Comparison of ENCODE assay signal across 19 cellular contexts in genomic region chr15:58243083-58243482, GRCh38.
DNase-seq lines count a peak whose midpoint lies in the region; ATAC-seq and TF ChIP-seq lines count a peak whose summit lies in the region.
"Had no signal": no experiment of that assay in that cellular context is flagged by ENCODE, and none has a peak within 500 bp of the region (broad histone marks: within the 10 kb centered on the region; RNA-seq: fewer than 3 reads in every experiment).

No MANE protein-coding gene starts in this region.

- no peaks in the 10 kb centered on the region for H3K27me3 Mint-ChIP-seq in stimulated activated naive B cell treated with anti-CD40 and anti-IgM and Interleukin-4, amounts not matched to agents 10 μg/mL and 1 μg/mL and 100 μg/mL, for 72 hours
- no peaks in the 10 kb centered on the region for H3K27me3 Mint-ChIP-seq in activated CD8-positive, alpha-beta T cell treated with anti-CD3 and anti-CD28 coated beads for 36 hours

- DNase-seq in right cardiac atrium (no peak), right atrium auricular region (ENCODE audit: low spot score) (no peak), NCI-H2107 (lab: John Stamatoyannopoulos, UW) (peak; percentile 48), NOMO-1 treated with DMSO at 0.1 percent for 48 hours (lab: John Stamatoyannopoulos, UW; ENCODE audit: unreplicated experiment) (peak; percentile 11)
- DNase-seq in stimulated activated naive B cell treated with anti-CD40 and anti-IgM and Interleukin-4, amounts not matched to agents 10 μg/mL and 1 μg/mL and 100 μg/mL, for 72 hours = no peak
- DNase-seq in activated CD8-positive, alpha-beta T cell treated with anti-CD3 and anti-CD28 coated beads for 36 hours = no peak
- DNase-seq in activated naive CD4-positive, alpha-beta T cell treated with anti-CD3 and anti-CD28 coated beads, Interleukin-2, amount 50 U/mL, for 72 hours (ENCODE audit: low spot score in 2 of 2) = no peak
- no peak for DNase-seq in stimulated activated CD8-positive, alpha-beta memory T cell treated with anti-CD3 and anti-CD28 coated beads, Interleukin-4, amount 100 ng/mL, for 48 hours
- DNase-seq: activated CD8-positive, alpha-beta memory T cell treated with anti-CD3 and anti-CD28 coated beads for 24 hours; Caco-2; H9; heart right ventricle; NCI-H526; spleen had no signal

- no peak for ATAC-seq in right cardiac atrium
- ATAC-seq in stimulated activated naive B cell treated with anti-CD40 and anti-IgM and Interleukin-4, amounts not matched to agents 10 μg/mL and 1 μg/mL and 100 μg/mL, for 72 hours (replicated peaks) = peak; percentile 61 to 68
- no peak for ATAC-seq in activated CD8-positive, alpha-beta T cell treated with anti-CD3 and anti-CD28 coated beads for 36 hours
- no peak for ATAC-seq in activated naive CD4-positive, alpha-beta T cell treated with anti-CD3 and anti-CD28 coated beads, Interleukin-2, amount 50 U/mL, for 72 hours
- ATAC-seq: esophagus mucosa, heart right ventricle had no signal

- H3K27ac Mint-ChIP-seq in stimulated activated naive B cell treated with anti-CD40 and anti-IgM and Interleukin-4, amounts not matched to agents 10 μg/mL and 1 μg/mL and 100 μg/mL, for 72 hours = peak overlapping the region; percentile 49
- no peak overlapping the region for H3K27ac Mint-ChIP-seq in activated CD8-positive, alpha-beta T cell treated with anti-CD3 and anti-CD28 coated beads for 36 hours
- no peak overlapping the region for H3K27ac Mint-ChIP-seq in activated naive CD4-positive, alpha-beta T cell treated with anti-CD3 and anti-CD28 coated beads, Interleukin-2, amount 50 U/mL, for 72 hours
- H3K27ac Mint-ChIP-seq: activated T-helper 2 cell treated with anti-CD3 and anti-CD28 coated beads, Interferon-gamma antibody, Interleukin-2, Interleukin-4, amounts not matched to agents 10 μg/mL and 5 μg/mL and 100 μg/mL, durations not matched to agents 14 hours and 24 hours and 36 hours; H9 had no signal

- POLR2A ChIA-PET in activated CD8-positive, alpha-beta T cell treated with anti-CD3 and anti-CD28 coated beads for 36 hours (lab: Charles Lee) = no interaction called here

- no peak for TF ChIP-seq CTCF in right atrium auricular region (IDR thresholded peaks at IDR 0.05)
- no peak for TF ChIP-seq CTCF in activated CD8-positive, alpha-beta T cell treated with anti-CD3 and anti-CD28 coated beads for 36 hours (IDR thresholded peaks at IDR 0.05)

- H3K9me3 ChIP-seq in right cardiac atrium (ENCODE audit: control insufficient read depth, low read length) = no peaks in the 10 kb centered on the region
- no peaks in the 10 kb centered on the region for H3K9me3 ChIP-seq in right atrium auricular region
- H3K9me3 ChIP-seq: ascending aorta, Caco-2, heart right ventricle, SJSA1, spleen had no signal

- CTCF ChIA-PET in activated CD8-positive, alpha-beta T cell treated with anti-CD3 and anti-CD28 coated beads for 36 hours (lab: Charles Lee) = interaction anchor here (0.6 to 2.5 kb wide), 2 partner anchors 15 to 138 kb away, joined by 3 to 8 read pairs; no protein-coding TSS in a partner anchor

- H3K36me3 ChIP-seq in right atrium auricular region = no peaks in the 10 kb centered on the region
- H3K36me3 ChIP-seq: ascending aorta, heart right ventricle, SJSA1, spleen had no signal

- H3K27ac ChIP-seq in right cardiac atrium (ENCODE audit: low read length) (peak overlapping the region; percentile 63), right atrium auricular region (no peak overlapping the region)
- H3K27ac ChIP-seq: ascending aorta, coronary artery, heart right ventricle, SJSA1, spleen had no signal

- H3K4me1 ChIP-seq in right cardiac atrium (ENCODE audit: control insufficient read depth, insufficient read depth, low read length) (peaks cover 9% of the 10 kb centered on the region), right atrium auricular region (peaks cover 0 to 36% of the 10 kb centered on the region in 2 donors)
- H3K4me1 ChIP-seq: Caco-2, SJSA1 had no signal

- H3K4me3 ChIP-seq in right cardiac atrium (ENCODE audit: low read length) (no peak overlapping the region), right atrium auricular region (no peak overlapping the region)
- H3K4me3 ChIP-seq: ascending aorta, coronary artery, heart right ventricle, SJSA1, spleen had no signal

- intact Hi-C loops in right cardiac atrium (cut with DNase I) = no loop called here
- intact Hi-C loops in activated CD8-positive, alpha-beta T cell treated with anti-CD3 and anti-CD28 coated beads for 36 hours (cut with micrococcal nuclease) = no loop called here

- no peaks in the 10 kb centered on the region for H3K27me3 ChIP-seq in right cardiac atrium (ENCODE audit: control insufficient read depth, insufficient read depth)
- H3K27me3 ChIP-seq in right atrium auricular region = no peaks in the 10 kb centered on the region
- H3K27me3 ChIP-seq: ascending aorta, heart right ventricle, SJSA1, spleen had no signal

- peaks cover 3 to 4% of the 10 kb centered on the region in 2 donors for H3K4me1 Mint-ChIP-seq in stimulated activated naive B cell treated with anti-CD40 and anti-IgM and Interleukin-4, amounts not matched to agents 10 μg/mL and 1 μg/mL and 100 μg/mL, for 72 hours
- H3K4me1 Mint-ChIP-seq in activated CD8-positive, alpha-beta T cell treated with anti-CD3 and anti-CD28 coated beads for 36 hours (ENCODE audit: low read depth) = no peaks in the 10 kb centered on the region

- H3K36me3 Mint-ChIP-seq in stimulated activated naive B cell treated with anti-CD40 and anti-IgM and Interleukin-4, amounts not matched to agents 10 μg/mL and 1 μg/mL and 100 μg/mL, for 72 hours = no peaks in the 10 kb centered on the region
- H3K36me3 Mint-ChIP-seq in activated CD8-positive, alpha-beta T cell treated with anti-CD3 and anti-CD28 coated beads for 36 hours (ENCODE audit: low read depth) = no peaks in the 10 kb centered on the region
- H3K36me3 Mint-ChIP-seq in activated naive CD4-positive, alpha-beta T cell treated with anti-CD3 and anti-CD28 coated beads, Interleukin-2, amount 50 U/mL, for 72 hours = no peaks in the 10 kb centered on the region

- H3K4me3 Mint-ChIP-seq in stimulated activated naive B cell treated with anti-CD40 and anti-IgM and Interleukin-4, amounts not matched to agents 10 μg/mL and 1 μg/mL and 100 μg/mL, for 72 hours = no peak overlapping the region
- H3K4me3 Mint-ChIP-seq in activated CD8-positive, alpha-beta T cell treated with anti-CD3 and anti-CD28 coated beads for 36 hours = no peak overlapping the region
- H3K4me3 Mint-ChIP-seq: H9 had no signal

- WGBS in right cardiac atrium = 56% methylated on average over 7 of the region's 7 CpGs

- H3K9me3 Mint-ChIP-seq in stimulated activated naive B cell treated with anti-CD40 and anti-IgM and Interleukin-4, amounts not matched to agents 10 μg/mL and 1 μg/mL and 100 μg/mL, for 72 hours = no peaks in the 10 kb centered on the region
- H3K9me3 Mint-ChIP-seq in activated CD8-positive, alpha-beta T cell treated with anti-CD3 and anti-CD28 coated beads for 36 hours = no peaks in the 10 kb centered on the region
- H3K9me3 Mint-ChIP-seq in activated naive CD4-positive, alpha-beta T cell treated with anti-CD3 and anti-CD28 coated beads, Interleukin-2, amount 50 U/mL, for 72 hours = no peaks in the 10 kb centered on the region
- H3K9me3 Mint-ChIP-seq: activated T-helper 2 cell treated with anti-CD3 and anti-CD28 coated beads, Interferon-gamma antibody, Interleukin-2, Interleukin-4, amounts not matched to agents 10 μg/mL and 5 μg/mL and 100 μg/mL, durations not matched to agents 14 hours and 24 hours and 36 hours had no signal

Comparison
In these comparisons a context has a peak if more than half of its experiments do, and no peak if none do; other contexts are left out.
1. ATAC-seq: peak in stimulated activated naive B cell treated with anti-CD40 and anti-IgM and Interleukin-4, amounts not matched to agents 10 μg/mL and 1 μg/mL and 100 μg/mL, for 72 hours (2 of 2); none in right cardiac atrium (0 of 2), activated CD8-positive, alpha-beta T cell treated with anti-CD3 and anti-CD28 coated beads for 36 hours (single experiment) and activated naive CD4-positive, alpha-beta T cell treated with anti-CD3 and anti-CD28 coated beads, Interleukin-2, amount 50 U/mL, for 72 hours (0 of 2).
2. DNase-seq: peak in NCI-H2107 (single experiment) and NOMO-1 treated with DMSO at 0.1 percent for 48 hours (single experiment); none in right cardiac atrium (0 of 3), right atrium auricular region (single experiment), stimulated activated naive B cell treated with anti-CD40 and anti-IgM and Interleukin-4, amounts not matched to agents 10 μg/mL and 1 μg/mL and 100 μg/mL, for 72 hours (single experiment), activated CD8-positive, alpha-beta T cell treated with anti-CD3 and anti-CD28 coated beads for 36 hours (single experiment), activated naive CD4-positive, alpha-beta T cell treated with anti-CD3 and anti-CD28 coated beads, Interleukin-2, amount 50 U/mL, for 72 hours (0 of 2) and stimulated activated CD8-positive, alpha-beta memory T cell treated with anti-CD3 and anti-CD28 coated beads, Interleukin-4, amount 100 ng/mL, for 48 hours (single experiment).